ENCODE assay signal across 1 cellular context in genomic region chr17:49955157-49955556, GRCh38.
TF ChIP-seq lines count a peak whose summit lies in the region.

No MANE protein-coding gene starts in this region.

TF ChIP-seq in HepG2, 621 proteins besides CTCF, POLR2A, EP300 and RAD21:
- TF ChIP-seq YY1 (IDR thresholded peaks at IDR 0.05; ENCODE audit: insufficient read depth, insufficient replicate concordance, low read depth, low read length) (no peak), CREB1 (IDR thresholded peaks at IDR 0.05) (peak; percentile 68), CREB1 (CRISPR knock-in tag; IDR thresholded peaks at IDR 0.05) (no peak)
